ENCODE assay signal across 17 cellular contexts in genomic region chr13:113009743-113010509, GRCh38. TPM values are rescaled to one million over a fixed set of nuclear protein-coding genes. Genes with fewer than 3 reads are reported as not detected.
DNase-seq lines count a peak whose midpoint lies in the region; ATAC-seq, FAIRE-seq and TF ChIP-seq lines count a peak whose summit lies in the region.
"Had no signal": no experiment of that assay in that cellular context is flagged by ENCODE, and none has a peak within 500 bp of the region (broad histone marks: within the 10 kb centered on the region; RNA-seq: fewer than 3 reads in every experiment).

No MANE protein-coding gene starts in this region.

- H3K9me3 ChIP-seq in heart left ventricle = no peaks in the 10 kb centered on the region
- H3K9me3 ChIP-seq: esophagus muscularis mucosa, HAP-1, suprapubic skin had no signal

- H3K27me3 ChIP-seq in heart left ventricle = no peaks in the 10 kb centered on the region
- no peaks in the 10 kb centered on the region for H3K27me3 ChIP-seq in layer of hippocampus (ENCODE audit: control insufficient read depth, insufficient read depth, low read length)
- H3K27me3 ChIP-seq: esophagus muscularis mucosa, suprapubic skin had no signal

- peaks cover 0 to 28% (median 14%) of the 10 kb centered on the region in 12 donors for H3K4me1 ChIP-seq in heart left ventricle
- H3K4me1 ChIP-seq: HAP-1 had no signal

- peak in 3 of 5 donors; percentile 48 to 54 (median 54) for DNase-seq in heart left ventricle
- DNase-seq in Right ventricle myocardium inferior (ENCODE audit: missing footprints) = no peak
- DNase-seq in urothelium cell line (ENCODE audit: low spot score) = peak; percentile 36
- no peak for DNase-seq in GM20000 (ENCODE audit: low spot score)
- no peak for DNase-seq in NCI-H2196 (lab: John Stamatoyannopoulos, UW; ENCODE audit: unreplicated experiment)
- DNase-seq in stimulated activated CD8-positive, alpha-beta memory T cell treated with anti-CD3 and anti-CD28 coated beads, Interleukin-4, amount 100 ng/mL, for 48 hours = no peak
- DNase-seq: activated T-cell treated with anti-CD3 and anti-CD28 coated beads, Interleukin-2, amount 50 U/mL, for 1 hour; Calu3; mesenchymal stem cell; stimulated activated CD4-positive, alpha-beta T cell treated with anti-CD3 and anti-CD28 coated beads, Interleukin-12 subunit alpha, Interleukin-12 subunit beta, amount 100 ng/mL, for 4 hours; T-cell had no signal

- H3K36me3 Mint-ChIP-seq in brain = peaks cover 42% of the 10 kb centered on the region
- H3K36me3 Mint-ChIP-seq: T-cell had no signal

- no peak overlapping the region for H3K4me3 Mint-ChIP-seq in brain
- H3K4me3 Mint-ChIP-seq: T-cell had no signal

- no peak for FAIRE-seq in urothelium cell line (lab: Jason Lieb, UNC)

- ATAC-seq in heart left ventricle (peak; percentile 19 to 67 (median 44)), Right ventricle myocardium inferior (no peak)
- ATAC-seq: T-cell had no signal

- TF ChIP-seq CTCF in heart left ventricle (IDR thresholded peaks at IDR 0.05) (no peak), brain (conservative IDR thresholded peaks at IDR 0.05) (no peak), GM20000 (IDR thresholded peaks at IDR 0.05; ENCODE audit: extremely low read depth, missing control alignments) (no peak)

- H3K9me3 Mint-ChIP-seq in brain = peaks cover 0 to 6% (median 0%) of the 10 kb centered on the region in 5 experiments
- H3K9me3 Mint-ChIP-seq: T-cell had no signal

- no peak overlapping the region for H3K4me3 ChIP-seq in heart left ventricle
- H3K4me3 ChIP-seq: coronary artery, esophagus muscularis mucosa, HAP-1, suprapubic skin had no signal

- H3K27ac ChIP-seq in heart left ventricle = peak overlapping the region in 11 of 12 donors; percentile 3 to 84 (median 61)
- H3K27ac ChIP-seq in layer of hippocampus (ENCODE audit: low read depth, low read length) = peak overlapping the region; percentile 79
- H3K27ac ChIP-seq: coronary artery, suprapubic skin had no signal

- H3K27me3 Mint-ChIP-seq in brain = peaks cover 3% of the 10 kb centered on the region
- H3K27me3 Mint-ChIP-seq: T-cell had no signal

- intact Hi-C loops in heart left ventricle (cut with DNase I) (loop anchor here in 1 of 10 donors (10.0 kb wide), 1 partner anchor 65 kb away; no protein-coding TSS in a partner anchor), Right ventricle myocardium inferior (cut with DNase I) (no loop called here)

- peaks cover 0 to 8% (median 0%) of the 10 kb centered on the region in 9 donors for H3K36me3 ChIP-seq in heart left ventricle
- H3K36me3 ChIP-seq: HAP-1, suprapubic skin had no signal

- H3K27ac Mint-ChIP-seq in brain = peak overlapping the region in 3 of 5 experiments; percentile 56 to 80 (median 73)
- H3K27ac Mint-ChIP-seq: T-cell had no signal

- TF ChIP-seq POLR2A in heart left ventricle (IDR thresholded peaks at IDR 0.05) = no peak

- H3K4me1 Mint-ChIP-seq in brain = peaks cover 13% of the 10 kb centered on the region

- WGBS in heart left ventricle, 4 donors = 38 to 54% (median 48%) methylated on average over 13 to 17 of the region's 17 CpGs

RNA-seq across cellular contexts. Expression of gene MCF2L, which starts 40.9 kb away (rescaled TPM):
- total RNA-seq in heart left ventricle (10 to 100 TPM; 26.0 to 61.0 (median 43.6) TPM), Right ventricle myocardium inferior (45.9 TPM)
- polyA plus RNA-seq in heart left ventricle (10 to 100 TPM; 37.7 to 40.0 TPM), brain (ENCODE audit: insufficient read depth, low read depth, low replicate concordance) (61.7 TPM)

Comparison
In these comparisons a context has a peak if more than half of its experiments do, and no peak if none do; other contexts are left out.
1. DNase-seq: peak in heart left ventricle (3 of 5) and urothelium cell line (single experiment); none in Right ventricle myocardium inferior (single experiment), GM20000 (single experiment), NCI-H2196 (single experiment) and stimulated activated CD8-positive, alpha-beta memory T cell treated with anti-CD3 and anti-CD28 coated beads, Interleukin-4, amount 100 ng/mL, for 48 hours (single experiment).